In genomic region chr13:51550151-51550550, GRCh38 we compare ENCODE assay signal across 26 cellular contexts.
"Had no signal": no experiment of that assay in that cellular context is flagged by ENCODE, and none has a peak within 500 bp of the region (broad histone marks: within the 10 kb centered on the region; RNA-seq: fewer than 3 reads in every experiment).

No MANE protein-coding gene starts in this region.

- H3K9me3 ChIP-seq: mucosa of descending colon, right lobe of liver, testis had no signal

- ATAC-seq: heart right ventricle; left cardiac atrium; mucosa of descending colon; right lobe of liver; stimulated activated naive B cell treated with anti-CD40 and anti-IgM and Interleukin-4, amounts not matched to agents 10 μg/mL and 1 μg/mL and 100 μg/mL, for 72 hours had no signal

- H3K27ac ChIP-seq: coronary artery, heart right ventricle, right lobe of liver, skin epidermis, testis had no signal

- H3K9me3 Mint-ChIP-seq: activated naive CD4-positive, alpha-beta T cell treated with anti-CD3 and anti-CD28 coated beads for 36 hours; endodermal cell; type B pancreatic cell had no signal

- H3K27me3 Mint-ChIP-seq: stimulated activated naive B cell treated with anti-CD40 and anti-IgM and Interleukin-4, amounts not matched to agents 10 μg/mL and 1 μg/mL and 100 μg/mL, for 72 hours; type B pancreatic cell had no signal

- H3K36me3 ChIP-seq: heart right ventricle, right lobe of liver had no signal

- H3K4me1 ChIP-seq: right lobe of liver, testis had no signal

- H3K4me3 ChIP-seq: coronary artery, heart right ventricle, mucosa of descending colon, right lobe of liver, skin epidermis, testis had no signal

- H3K4me3 Mint-ChIP-seq: activated naive CD4-positive, alpha-beta T cell treated with anti-CD3 and anti-CD28 coated beads for 36 hours; endodermal cell; memory B cell; nephron progenitor cell; stimulated activated naive B cell treated with anti-CD40 and anti-IgM and Interleukin-4, amounts not matched to agents 10 μg/mL and 1 μg/mL and 100 μg/mL, for 72 hours; T-helper 1 cell treated with Interleukin-12 subunit alpha and Interleukin-12 subunit beta and Interleukin-4 antibody, amounts not matched to agents 30 μg/mL and 1 μg/mL, for 36 hours; type B pancreatic cell had no signal

- DNase-seq: activated CD4-positive, alpha-beta T cell treated with anti-CD3 and anti-CD28 coated beads for 4 hours; activated CD4-positive, alpha-beta T cell treated with anti-CD3 and anti-CD28 coated beads, Interleukin-2, amount 50 U/mL, for 48 hours; activated CD4-positive, CD25-positive, alpha-beta regulatory T cell; activated effector memory CD4-positive, alpha-beta T cell treated with Interleukin-2 at 50 U/mL for 16 hours; activated naive CD4-positive, alpha-beta T cell treated with anti-CD3 and anti-CD28 coated beads for 36 hours; activated T-cell treated with anti-CD3 and anti-CD28 coated beads, Interleukin-2, amount 50 U/mL, for 48 hours; amygdala; cerebellar nuclear complex; endodermal cell; heart right ventricle; islet precursor cell; left cardiac atrium; mucosa of descending colon; nephron progenitor cell; nucleus accumbens; posterior cingulate gyrus; right lobe of liver; stimulated activated CD4-positive, alpha-beta T cell treated with anti-CD3 and anti-CD28 coated beads, Interleukin-2, amount 100 ng/mL, for 24 hours; stimulated activated CD8-positive, alpha-beta memory T cell treated with anti-CD3 and anti-CD28 coated beads, Interleukin-4, amount 100 ng/mL, for 48 hours; stimulated activated naive B cell treated with anti-CD40 and anti-IgM and Interleukin-4, amounts not matched to agents 10 μg/mL and 1 μg/mL and 100 μg/mL, for 72 hours; testis had no signal

- H3K36me3 Mint-ChIP-seq: stimulated activated naive B cell treated with anti-CD40 and anti-IgM and Interleukin-4, amounts not matched to agents 10 μg/mL and 1 μg/mL and 100 μg/mL, for 72 hours; type B pancreatic cell had no signal

- H3K27ac Mint-ChIP-seq: activated naive CD4-positive, alpha-beta T cell treated with anti-CD3 and anti-CD28 coated beads for 36 hours; endodermal cell; memory B cell; nephron progenitor cell; stimulated activated naive B cell treated with anti-CD40 and anti-IgM and Interleukin-4, amounts not matched to agents 10 μg/mL and 1 μg/mL and 100 μg/mL, for 72 hours; T-helper 1 cell treated with Interleukin-12 subunit alpha and Interleukin-12 subunit beta and Interleukin-4 antibody, amounts not matched to agents 30 μg/mL and 1 μg/mL, for 36 hours had no signal

- H3K4me1 Mint-ChIP-seq: endodermal cell, nephron progenitor cell had no signal

- H3K27me3 ChIP-seq: heart right ventricle, right lobe of liver, testis had no signal
